10 cellular contexts compared by ENCODE assay signal in the genomic region with DNA sequence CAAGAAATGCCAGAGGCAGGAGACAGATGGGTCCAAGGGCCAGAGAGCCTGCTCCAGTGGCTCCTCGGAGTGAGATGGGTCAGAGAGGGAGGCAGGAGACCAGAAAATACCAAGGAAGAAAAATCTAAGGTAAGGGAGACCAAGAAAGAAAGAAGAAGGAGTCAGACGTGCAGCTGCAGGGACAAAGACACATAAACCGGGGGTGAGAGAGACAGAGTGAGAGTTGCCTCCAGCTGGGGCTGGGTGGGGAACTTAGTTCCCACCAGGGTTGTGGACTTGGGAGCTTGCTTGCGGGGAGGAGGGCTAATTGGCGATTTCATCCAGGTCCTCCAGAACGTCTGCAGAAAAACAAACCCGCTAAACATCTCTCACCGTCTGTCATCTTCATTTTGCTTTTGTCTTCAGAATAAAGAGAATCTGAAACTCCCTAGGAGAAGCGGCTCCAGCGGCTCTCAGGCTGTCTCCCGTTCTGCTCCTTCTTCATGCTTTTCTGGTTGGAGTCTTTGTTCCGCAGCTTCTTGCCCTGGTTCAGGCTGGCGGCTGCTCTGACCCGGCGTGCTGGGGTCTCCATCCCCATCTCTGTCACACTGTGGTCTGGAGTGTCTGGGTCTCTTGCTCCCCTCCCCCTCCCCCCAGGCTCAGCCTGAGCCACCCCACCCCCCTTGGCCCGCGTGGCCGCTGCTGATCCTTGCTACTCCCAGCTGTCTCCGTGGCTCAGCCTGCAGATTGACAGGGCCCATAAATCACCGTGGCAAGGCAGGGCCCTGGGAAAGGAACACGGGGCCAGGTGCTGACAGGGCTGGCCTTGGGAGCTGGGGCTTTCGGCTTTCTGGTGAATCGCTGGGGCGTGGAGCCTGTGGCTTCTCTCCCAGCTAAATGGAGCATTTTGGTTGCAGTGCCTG.
DNase-seq lines count a peak whose midpoint lies in the region; ATAC-seq and TF ChIP-seq lines count a peak whose summit lies in the region.
"Had no signal": no experiment of that assay in that cellular context is flagged by ENCODE, and none has a peak within 500 bp of the region (broad histone marks: within the 10 kb centered on the region; RNA-seq: fewer than 3 reads in every experiment).

No MANE protein-coding gene starts in this region.

- H3K4me1 ChIP-seq in heart right ventricle (peaks cover 0 to 3% (median 0%) of the 10 kb centered on the region in 9 donors), hepatocyte (ENCODE audit: insufficient read depth) (peaks cover 11% of the 10 kb centered on the region)

- H3K36me3 ChIP-seq in heart right ventricle, result no peaks in the 10 kb centered on the region
- no peaks in the 10 kb centered on the region for H3K36me3 ChIP-seq in hepatocyte (replicated peaks; ENCODE audit: insufficient read depth, low read depth)

- 14 to 21% methylated on average over 24 of the region's 24 CpGs for WGBS in heart right ventricle, 2 donors
- WGBS in hepatocyte (ENCODE audit: low lambda C conversion rate, missing lambda C conversion rate), result 25% methylated on average over 24 of the region's 24 CpGs

- intact Hi-C loops in Right ventricle myocardium inferior (cut with DNase I), result no loop called here
- intact Hi-C loops in heart right ventricle (cut with DNase I), result loop anchor here in 9 of 10 donors (5.0 to 10.0 kb wide), 3 partner anchors 125 to 305 kb away; no protein-coding TSS in a partner anchor

- H3K9me3 ChIP-seq in heart right ventricle, result no peaks in the 10 kb centered on the region
- no peaks in the 10 kb centered on the region for H3K9me3 ChIP-seq in hepatocyte (ENCODE audit: low read depth)

- peak overlapping the region; percentile 72 for H3K27ac Mint-ChIP-seq in type B pancreatic cell
- H3K27ac Mint-ChIP-seq: activated T-helper 17 cell treated with anti-CD3 and anti-CD28 coated beads, Interleukin-2, amount 50 U/mL, for 72 hours; effector memory CD8-positive, alpha-beta T cell had no signal

- H2AFZ ChIP-seq in hepatocyte, result peak overlapping the region; percentile 35

- TF ChIP-seq CTCF in heart right ventricle (IDR thresholded peaks at IDR 0.05) (no peak), hepatocyte (IDR thresholded peaks at IDR 0.05; ENCODE audit: poor library complexity) (no peak), type B pancreatic cell (conservative IDR thresholded peaks at IDR 0.05) (no peak)

- peak overlapping the region; percentile 71 for H3K4me3 Mint-ChIP-seq in type B pancreatic cell
- H3K4me3 Mint-ChIP-seq: activated T-helper 17 cell treated with anti-CD3 and anti-CD28 coated beads, Interleukin-2, amount 50 U/mL, for 72 hours; effector memory CD8-positive, alpha-beta T cell had no signal

- H3K4me3 ChIP-seq in heart right ventricle (no peak overlapping the region), hepatocyte (no peak overlapping the region)

- no peaks in the 10 kb centered on the region for H3K9me2 ChIP-seq in hepatocyte (replicated peaks; ENCODE audit: insufficient read depth)

- DNase-seq in Right ventricle myocardium inferior (ENCODE audit: missing footprints) (peak; percentile 18), heart right ventricle (no peak), NCI-H524 treated with DMSO at 0.1 percent for 48 hours (lab: John Stamatoyannopoulos, UW) (peak; percentile 64), hepatocyte (ENCODE audit: low spot score) (peak; percentile 65), type B pancreatic cell (ENCODE audit: extremely low spot score, unreplicated experiment) (no peak), amniotic stem cell (lab: John Stamatoyannopoulos, UW) (no peak)
- DNase-seq: effector memory CD8-positive, alpha-beta T cell had no signal

- H3K36me3 Mint-ChIP-seq in type B pancreatic cell, result no peaks in the 10 kb centered on the region

- H3K4me2 ChIP-seq in hepatocyte, result peak overlapping the region; percentile 65

- H3K27me3 ChIP-seq in heart right ventricle (peaks cover under 1 to 84% (median 59%) of the 10 kb centered on the region in 7 donors), hepatocyte (no peaks in the 10 kb centered on the region)

- H3K9me3 Mint-ChIP-seq in type B pancreatic cell, result no peaks in the 10 kb centered on the region
- H3K9me3 Mint-ChIP-seq: activated T-helper 17 cell treated with anti-CD3 and anti-CD28 coated beads, Interleukin-2, amount 50 U/mL, for 72 hours; effector memory CD8-positive, alpha-beta T cell had no signal

- H3K4me1 Mint-ChIP-seq in type B pancreatic cell (ENCODE audit: unreplicated experiment), result peaks cover 52% of the 10 kb centered on the region
- H3K4me1 Mint-ChIP-seq: activated T-helper 17 cell treated with anti-CD3 and anti-CD28 coated beads, Interleukin-2, amount 50 U/mL, for 72 hours had no signal

- no peaks in the 10 kb centered on the region for H3K79me2 ChIP-seq in hepatocyte

- H3K27ac ChIP-seq in heart right ventricle (no peak overlapping the region), hepatocyte (no peak overlapping the region)

- ATAC-seq in Right ventricle myocardium inferior (no peak), heart right ventricle (no peak), HG03139 (IDR thresholded peaks at IDR 0.05; ENCODE audit: unreplicated experiment) (no peak)
- no peak for ATAC-seq in activated CD4-positive, CD25-positive, alpha-beta regulatory T cell treated with anti-CD3 and anti-CD28 coated beads, Interleukin-2, amount 50 U/mL, for 24 hours
- ATAC-seq: activated T-helper 17 cell treated with anti-CD3 and anti-CD28 coated beads, Interleukin-2, amount 50 U/mL, for 72 hours; effector memory CD8-positive, alpha-beta T cell had no signal

- no peaks in the 10 kb centered on the region for H4K20me1 ChIP-seq in hepatocyte (ENCODE audit: insufficient read depth, poor library complexity, severe bottlenecking)

- peaks cover 13% of the 10 kb centered on the region for H3K27me3 Mint-ChIP-seq in type B pancreatic cell

Comparison
In these comparisons a context has a peak if more than half of its experiments do, and no peak if none do; other contexts are left out.
1. DNase-seq: peak in Right ventricle myocardium inferior (single experiment), NCI-H524 treated with DMSO at 0.1 percent for 48 hours (single experiment) and hepatocyte (single experiment); none in heart right ventricle (0 of 2), type B pancreatic cell (single experiment) and amniotic stem cell (single experiment).